Comparison of ENCODE assay signal across 20 cellular contexts in the genomic region with DNA sequence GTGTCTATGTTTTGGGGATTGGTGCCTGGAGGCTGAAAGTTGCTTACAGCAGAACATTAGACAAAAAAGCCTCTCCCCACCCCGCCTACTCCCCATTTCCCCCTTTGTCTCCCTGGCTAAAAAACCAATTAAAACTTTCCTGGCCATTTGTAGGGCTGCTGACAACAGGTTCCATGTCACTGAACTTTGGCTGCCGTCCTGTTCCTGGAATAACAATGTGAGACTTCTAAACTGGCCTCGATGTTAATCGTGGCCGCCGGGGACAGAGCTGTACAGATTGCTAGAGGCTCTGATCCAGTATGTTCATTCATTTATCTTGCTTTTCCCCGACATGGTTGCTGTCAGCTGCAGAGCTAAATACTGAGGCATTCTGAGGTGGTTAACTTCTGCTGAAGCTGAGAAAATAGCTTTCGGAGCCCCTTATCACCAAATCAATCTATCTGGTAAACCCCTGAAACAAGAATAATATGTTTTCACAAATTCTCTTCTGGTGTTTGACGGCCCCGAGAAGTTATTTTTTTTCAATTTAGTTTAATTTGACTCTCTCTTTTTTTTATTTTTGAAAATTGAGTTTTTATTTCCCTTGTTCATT.
DNase-seq lines count a peak whose midpoint lies in the region; ATAC-seq and TF ChIP-seq lines count a peak whose summit lies in the region.
"Had no signal": no experiment of that assay in that cellular context is flagged by ENCODE, and none has a peak within 500 bp of the region (broad histone marks: within the 10 kb centered on the region; RNA-seq: fewer than 3 reads in every experiment).

No MANE protein-coding gene starts in this region.

- peak; percentile 29 for DNase-seq in Ammon's horn (ENCODE audit: low spot score)
- DNase-seq in astrocyte of the spinal cord (ENCODE audit: low read depth, low spot score) = peak; percentile 3
- no peak for DNase-seq in hepatocyte (ENCODE audit: low spot score)
- DNase-seq in osteoblast (ENCODE audit: insufficient read length, low spot score, missing footprints) = no peak
- DNase-seq in NAMALWA (ENCODE audit: low spot score) = no peak
- DNase-seq in esophagus squamous epithelium (lab: John Stamatoyannopoulos, UW) = no peak
- DNase-seq in naive thymus-derived CD8-positive, alpha-beta T cell = no peak
- DNase-seq: activated CD4-positive, alpha-beta memory T cell treated with anti-CD3 and anti-CD28 coated beads for 36 hours; activated naive CD4-positive, alpha-beta T cell treated with Interleukin-2 at 50 U/mL for 16 hours; activated T-cell treated with anti-CD3 and anti-CD28 coated beads, Interleukin-2, amount 50 U/mL, for 1 hour; DMS79; left colon; NCI-H1436 treated with DMSO at 0.1 percent for 48 hours; NCI-H2227 treated with DMSO at 0.1 percent for 48 hours; NK-92 treated with Interleukin-12 subunit alpha and Interleukin-12 subunit beta, amount 100 ng/mL, for 24 hours; RPMI8226; stimulated activated naive CD4-positive, alpha-beta T cell treated with Interleukin-2 at 50 U/mL for 16 hours; trophoblast cell had no signal

- H4K20me1 ChIP-seq in hepatocyte (ENCODE audit: insufficient read depth, poor library complexity, severe bottlenecking) (no peaks in the 10 kb centered on the region), osteoblast (ENCODE audit: insufficient read depth, low read length) (no peaks in the 10 kb centered on the region)

- H3K9me2 ChIP-seq in hepatocyte (replicated peaks; ENCODE audit: insufficient read depth) = no peaks in the 10 kb centered on the region

- H3K4me3 ChIP-seq in astrocyte of the spinal cord (ENCODE audit: low read depth, low read length) (no peak overlapping the region), hepatocyte (no peak overlapping the region), osteoblast (ENCODE audit: insufficient read depth, low read length) (no peak overlapping the region), esophagus squamous epithelium (no peak overlapping the region)

- POLR2A ChIA-PET in naive thymus-derived CD8-positive, alpha-beta T cell (lab: Charles Lee) = no interaction called here

- H3K27ac ChIP-seq in hepatocyte (no peak overlapping the region), osteoblast (ENCODE audit: low read depth, low read length) (no peak overlapping the region), esophagus squamous epithelium (no peak overlapping the region)

- no peak overlapping the region for H3K27ac Mint-ChIP-seq in naive thymus-derived CD8-positive, alpha-beta T cell
- H3K27ac Mint-ChIP-seq: activated CD4-positive, alpha-beta memory T cell treated with anti-CD3 and anti-CD28 coated beads for 36 hours; CD14-positive monocyte had no signal

- 47% methylated on average over 10 of the region's 10 CpGs for WGBS in hepatocyte (ENCODE audit: low lambda C conversion rate, missing lambda C conversion rate)
- 12 to 39% methylated on average over 6 to 9 of the region's 10 CpGs for WGBS in esophagus squamous epithelium, 2 donors

- H3K36me3 ChIP-seq in hepatocyte (replicated peaks; ENCODE audit: insufficient read depth, low read depth) (no peaks in the 10 kb centered on the region), osteoblast (ENCODE audit: insufficient read depth, low read length) (no peaks in the 10 kb centered on the region), esophagus squamous epithelium (no peaks in the 10 kb centered on the region)

- peaks cover 0 to 8% (median 0%) of the 10 kb centered on the region in 9 donors for H3K9me3 Mint-ChIP-seq in naive thymus-derived CD8-positive, alpha-beta T cell
- H3K9me3 Mint-ChIP-seq: activated CD4-positive, alpha-beta memory T cell treated with anti-CD3 and anti-CD28 coated beads for 36 hours had no signal

- intact Hi-C loops in esophagus squamous epithelium (cut with DNase I) = no loop called here

- H3K4me1 Mint-ChIP-seq in naive thymus-derived CD8-positive, alpha-beta T cell = no peaks in the 10 kb centered on the region
- H3K4me1 Mint-ChIP-seq: CD14-positive monocyte had no signal

- H3K4me3 Mint-ChIP-seq in naive thymus-derived CD8-positive, alpha-beta T cell = no peak overlapping the region
- H3K4me3 Mint-ChIP-seq: activated CD4-positive, alpha-beta memory T cell treated with anti-CD3 and anti-CD28 coated beads for 36 hours; CD14-positive monocyte had no signal

- H3K27me3 ChIP-seq in hepatocyte = peaks cover 8% of the 10 kb centered on the region
- H3K27me3 ChIP-seq in osteoblast (ENCODE audit: insufficient read depth, low read length) = no peaks in the 10 kb centered on the region
- no peaks in the 10 kb centered on the region for H3K27me3 ChIP-seq in esophagus squamous epithelium

- no peak for ATAC-seq in GM19035 (IDR thresholded peaks at IDR 0.05; ENCODE audit: unreplicated experiment)
- ATAC-seq in naive thymus-derived CD8-positive, alpha-beta T cell = no peak
- ATAC-seq: left colon had no signal

- H3K4me1 ChIP-seq in hepatocyte (ENCODE audit: insufficient read depth) (peaks cover 6% of the 10 kb centered on the region), osteoblast (ENCODE audit: insufficient read depth, low read length) (no peaks in the 10 kb centered on the region), esophagus squamous epithelium (peaks cover 0 to 5% (median 0%) of the 10 kb centered on the region in 3 donors)

- no peaks in the 10 kb centered on the region for H3K36me3 Mint-ChIP-seq in naive thymus-derived CD8-positive, alpha-beta T cell
- H3K36me3 Mint-ChIP-seq: activated CD4-positive, alpha-beta memory T cell treated with anti-CD3 and anti-CD28 coated beads for 36 hours; CD14-positive monocyte had no signal

- no peaks in the 10 kb centered on the region for H3K79me2 ChIP-seq in hepatocyte
- no peaks in the 10 kb centered on the region for H3K79me2 ChIP-seq in osteoblast (ENCODE audit: insufficient read depth, low read length)

- in situ Hi-C loops in astrocyte of the spinal cord (cut with HindIII; ENCODE audit: low sequenced_read_pairs) = no loop called here

- TF ChIP-seq CTCF in astrocyte of the spinal cord (IDR thresholded peaks at IDR 0.05; ENCODE audit: low read depth, low read length) = no peak
- no peak for TF ChIP-seq CTCF in hepatocyte (IDR thresholded peaks at IDR 0.05; ENCODE audit: poor library complexity)
- no peak for TF ChIP-seq CTCF in osteoblast (IDR thresholded peaks at IDR 0.05; ENCODE audit: extremely low read depth, low read depth, low read length)
- TF ChIP-seq CTCF in esophagus squamous epithelium (IDR thresholded peaks at IDR 0.05) = no peak

- H3K4me2 ChIP-seq in hepatocyte (peak overlapping the region; percentile 27), osteoblast (ENCODE audit: insufficient read depth, low read length) (peak overlapping the region; percentile 29)

- TF ChIP-seq POLR2A in esophagus squamous epithelium (IDR thresholded peaks at IDR 0.05) = no peak

- peak overlapping the region; percentile 7 for H2AFZ ChIP-seq in hepatocyte
- peak overlapping the region; percentile 42 for H2AFZ ChIP-seq in osteoblast (ENCODE audit: low read length)

- peaks cover 0 to 2% (median 0%) of the 10 kb centered on the region in 5 donors for H3K27me3 Mint-ChIP-seq in naive thymus-derived CD8-positive, alpha-beta T cell
- H3K27me3 Mint-ChIP-seq: activated CD4-positive, alpha-beta memory T cell treated with anti-CD3 and anti-CD28 coated beads for 36 hours had no signal

- H3K9me3 ChIP-seq in hepatocyte (ENCODE audit: low read depth) (no peaks in the 10 kb centered on the region), osteoblast (ENCODE audit: low read depth, low read length) (no peaks in the 10 kb centered on the region), esophagus squamous epithelium (peaks cover 0 to 3% (median 0%) of the 10 kb centered on the region in 3 donors)

Comparison
In these comparisons a context has a peak if more than half of its experiments do, and no peak if none do; other contexts are left out.
1. DNase-seq: peak in Ammon's horn (single experiment) and astrocyte of the spinal cord (single experiment); none in hepatocyte (single experiment), osteoblast (single experiment), NAMALWA (single experiment), esophagus squamous epithelium (single experiment) and naive thymus-derived CD8-positive, alpha-beta T cell (0 of 10).